1 cellular context compared by ENCODE assay signal in genomic region chr6:116041934-116042333, GRCh38.
TF ChIP-seq lines count a peak whose summit lies in the region.

No MANE protein-coding gene starts in this region.

TF ChIP-seq in GM23338, 12 proteins besides CTCF, POLR2A, EP300 and RAD21 (continued from another document):
- TF ChIP-seq ZNF462 (CRISPR knock-in tag; IDR thresholded peaks at IDR 0.05) (no peak), NANOG (IDR thresholded peaks at IDR 0.05; ENCODE audit: borderline replicate concordance) (no peak), ZNF331 (CRISPR knock-in tag; IDR thresholded peaks at IDR 0.05; ENCODE audit: low read depth) (no peak), STAT1 (IDR thresholded peaks at IDR 0.05; ENCODE audit: unreplicated experiment) (no peak)
